28 cellular contexts compared by ENCODE assay signal in the genomic region with DNA sequence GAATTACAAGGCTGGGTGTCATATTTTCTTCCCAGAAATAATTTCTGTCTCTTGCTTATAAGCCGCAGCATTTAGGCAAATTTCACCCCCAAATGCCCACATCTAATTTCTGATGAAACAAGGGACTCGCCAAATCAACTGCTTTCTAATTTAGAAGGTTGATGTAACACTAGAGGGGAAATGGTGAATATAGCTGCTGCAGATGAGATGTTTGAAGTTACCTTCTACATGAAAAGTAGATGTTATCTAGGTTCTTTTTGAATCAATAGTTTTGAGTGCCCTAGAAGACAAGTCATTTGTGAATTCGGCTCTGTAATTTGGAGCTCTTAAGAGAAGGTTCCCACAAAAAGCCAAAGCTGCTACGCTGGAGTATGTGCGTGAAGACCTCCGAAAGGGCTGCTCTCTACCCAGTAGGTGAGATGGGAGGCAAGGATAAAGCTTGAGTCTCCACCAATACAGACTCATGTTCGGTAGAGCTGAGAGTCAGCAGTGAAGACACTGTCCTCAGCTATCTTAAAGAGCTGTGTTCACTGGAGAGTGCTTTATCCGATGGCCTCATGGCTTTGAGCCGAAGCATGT.
"Had no signal": no experiment of that assay in that cellular context is flagged by ENCODE, and none has a peak within 500 bp of the region (broad histone marks: within the 10 kb centered on the region; RNA-seq: fewer than 3 reads in every experiment).

No MANE protein-coding gene starts in this region.

- H3K4me1 ChIP-seq: SJCRH30 had no signal

- H3K27ac ChIP-seq: brain microvascular endothelial cell, SJCRH30, SK-N-MC had no signal

- H3K9me3 ChIP-seq: SJCRH30 had no signal

- H3K9me3 Mint-ChIP-seq: activated CD8-positive, alpha-beta T cell treated with anti-CD3 and anti-CD28 coated beads for 36 hours; activated T-helper 17 cell treated with anti-CD3 and anti-CD28 coated beads, Interleukin-2, amount 50 U/mL, for 72 hours; T-helper 1 cell treated with Interleukin-12 subunit alpha and Interleukin-12 subunit beta and Interleukin-4 antibody, amounts not matched to agents 30 μg/mL and 1 μg/mL, for 36 hours; T-helper 2 cell treated with Interferon-gamma antibody and Interleukin-4, amounts not matched to agents 5 μg/mL and 100 μg/mL, for 36 hours had no signal

- H3K27me3 ChIP-seq: brain microvascular endothelial cell, SJCRH30 had no signal

- H3K4me3 ChIP-seq: SJCRH30, SK-N-MC had no signal

- H3K27ac Mint-ChIP-seq: activated CD8-positive, alpha-beta T cell treated with anti-CD3 and anti-CD28 coated beads for 36 hours; activated naive CD8-positive, alpha-beta T cell treated with anti-CD3 and anti-CD28 coated beads for 36 hours; activated T-helper 17 cell treated with anti-CD3 and anti-CD28 coated beads, Interleukin-2, amount 50 U/mL, for 72 hours; T-helper 1 cell treated with Interleukin-12 subunit alpha and Interleukin-12 subunit beta and Interleukin-4 antibody, amounts not matched to agents 30 μg/mL and 1 μg/mL, for 36 hours; T-helper 2 cell treated with Interferon-gamma antibody and Interleukin-4, amounts not matched to agents 5 μg/mL and 100 μg/mL, for 36 hours had no signal

- DNase-seq: activated CD4-positive, alpha-beta T cell treated with anti-CD3 and anti-CD28 coated beads for 48 hours; activated CD4-positive, alpha-beta T cell treated with anti-CD3 and anti-CD28 coated beads, Interleukin-2, amount 50 U/mL, for 4 hours; activated CD8-positive, alpha-beta T cell treated with anti-CD3 and anti-CD28 coated beads for 36 hours; activated effector memory CD4-positive, alpha-beta T cell treated with anti-CD3 and anti-CD28 coated beads, Interleukin-2, amount 50 U/mL, for 16 hours; activated naive CD4-positive, alpha-beta T cell; activated naive CD4-positive, alpha-beta T cell treated with anti-CD3 and anti-CD28 coated beads, Interleukin-2, amount 50 U/mL, for 16 hours; activated naive CD8-positive, alpha-beta T cell treated with anti-CD3 and anti-CD28 coated beads for 36 hours; activated T-cell treated with anti-CD3 and anti-CD28 coated beads, Interleukin-2, amount 50 U/mL, for 48 hours; amniotic stem cell; aorta; brain microvascular endothelial cell; central memory CD4-positive, alpha-beta T cell; Karpas-422; NCI-H1105; NCI-H1417 treated with DMSO at 0.1 percent for 48 hours; NCI-H187 treated with DMSO at 0.1 percent for 48 hours; NCI-H2081; NCI-H2171 treated with DMSO at 0.1 percent for 48 hours; NCI-H226; NCI-H446 treated with DMSO at 0.1 percent for 48 hours; NCI-H524; NCI-H69; Right ventricle myocardium superior; SJCRH30 had no signal

- H3K4me3 Mint-ChIP-seq: activated CD8-positive, alpha-beta T cell treated with anti-CD3 and anti-CD28 coated beads for 36 hours; activated naive CD8-positive, alpha-beta T cell treated with anti-CD3 and anti-CD28 coated beads for 36 hours; activated T-helper 17 cell treated with anti-CD3 and anti-CD28 coated beads, Interleukin-2, amount 50 U/mL, for 72 hours; T-helper 1 cell treated with Interleukin-12 subunit alpha and Interleukin-12 subunit beta and Interleukin-4 antibody, amounts not matched to agents 30 μg/mL and 1 μg/mL, for 36 hours; T-helper 2 cell treated with Interferon-gamma antibody and Interleukin-4, amounts not matched to agents 5 μg/mL and 100 μg/mL, for 36 hours had no signal

- H3K36me3 Mint-ChIP-seq: activated naive CD8-positive, alpha-beta T cell treated with anti-CD3 and anti-CD28 coated beads for 36 hours had no signal

- H3K4me1 Mint-ChIP-seq: activated T-helper 17 cell treated with anti-CD3 and anti-CD28 coated beads, Interleukin-2, amount 50 U/mL, for 72 hours had no signal

- ATAC-seq: activated CD8-positive, alpha-beta T cell treated with anti-CD3 and anti-CD28 coated beads for 36 hours; activated T-helper 17 cell treated with anti-CD3 and anti-CD28 coated beads, Interleukin-2, amount 50 U/mL, for 72 hours had no signal

- H3K36me3 ChIP-seq: brain microvascular endothelial cell, SJCRH30 had no signal
